8 cellular contexts compared by ENCODE assay signal in genomic region chr17:42182927-42183734, GRCh38. TPM values are rescaled to one million over a fixed set of nuclear protein-coding genes. Genes with fewer than 3 reads are reported as not detected.
DNase-seq lines count a peak whose midpoint lies in the region; ATAC-seq and TF ChIP-seq lines count a peak whose summit lies in the region.

No MANE protein-coding gene starts in this region.

- H3K4me1 Mint-ChIP-seq in memory B cell = peaks cover 33% of the 10 kb centered on the region

- in situ Hi-C loops in astrocyte of the spinal cord (cut with HindIII; ENCODE audit: low sequenced_read_pairs) = no loop called here

- TF ChIP-seq CTCF in A673 (conservative IDR thresholded peaks at IDR 0.05; ENCODE audit: low read depth, low read length) (no peak), HFF-Myc (IDR thresholded peaks at IDR 0.05; ENCODE audit: low read depth, low read length, missing control alignments) (no peak), astrocyte of the spinal cord (IDR thresholded peaks at IDR 0.05; ENCODE audit: low read depth, low read length) (no peak)

- H3K4me3 ChIP-seq in A673 (ENCODE audit: low read depth, low read length, poor library complexity, severe bottlenecking) (peak overlapping the region; percentile 45), HFF-Myc (replicated peaks; ENCODE audit: low read depth, low read length) (peak overlapping the region; percentile 42; the same call in 1 of the 2 replicates), astrocyte of the spinal cord (ENCODE audit: low read depth, low read length) (no peak overlapping the region)

- CTCF ChIA-PET in A673 (lab: Charles Lee) = no interaction called here

- no peaks in the 10 kb centered on the region for H3K27me3 Mint-ChIP-seq in memory B cell

- BruUV-seq in A673 (replicated peaks; lab: Mats Ljungman, UMichigan) = no TSS peak

- ATAC-seq in memory B cell (ENCODE audit: low read depth) = no peak

- H3K27ac ChIP-seq in A673 (ENCODE audit: low read depth, low read length, poor library complexity, severe bottlenecking) = no peak overlapping the region

- POLR2A ChIA-PET in A673 (lab: Charles Lee; ENCODE audit: low non-redundant PET) = no interaction called here

- DNase-seq in A673 (ENCODE audit: low spot score) (peak; percentile 41), HFF-Myc (ENCODE audit: extremely low read depth, low read depth) (peak; percentile 31), astrocyte of the spinal cord (ENCODE audit: low read depth, low spot score) (peak; percentile 12), memory B cell (ENCODE audit: low spot score in 2 of 2) (no peak), posterior cingulate gyrus (no peak), NCI-H1105 (lab: John Stamatoyannopoulos, UW) (no peak), C1 segment of cervical spinal cord (lab: John Stamatoyannopoulos, UW) (no peak), Ammon's horn (ENCODE audit: low spot score) (no peak)

- H3K27me3 ChIP-seq in A673 (replicated peaks; ENCODE audit: insufficient read depth, low read depth, low read length, poor library complexity) = no peaks in the 10 kb centered on the region

- H3K4me3 Mint-ChIP-seq in memory B cell = peak overlapping the region; percentile 93

- peak overlapping the region; percentile 92 for H3K27ac Mint-ChIP-seq in memory B cell

- intact Hi-C loops in A673 (cut with micrococcal nuclease; ENCODE audit: unreplicated experiment) = no loop called here
- intact Hi-C loops in posterior cingulate gyrus (cut with DNase I) = loop anchor here (5.0 kb wide), 2 partner anchors 66 to 94 kb away; partner anchors contain the start of gene STAT5B

- no peaks in the 10 kb centered on the region for H3K36me3 Mint-ChIP-seq in memory B cell

- no peaks in the 10 kb centered on the region for H3K36me3 ChIP-seq in A673 (ENCODE audit: insufficient read depth, low read length, poor library complexity, severe bottlenecking)

- no peaks in the 10 kb centered on the region for H3K9me3 Mint-ChIP-seq in memory B cell

- peaks cover 4% of the 10 kb centered on the region for H3K4me1 ChIP-seq in A673 (ENCODE audit: insufficient read depth, low read length, poor library complexity, severe bottlenecking)

- no peaks in the 10 kb centered on the region for H3K9me3 ChIP-seq in A673 (ENCODE audit: low read depth, low read length, poor library complexity, severe bottlenecking)

RNA-seq across cellular contexts. Expression of gene HCRT, which starts 2.1 kb away (rescaled TPM):
- total RNA-seq in A673 (2021) = not detected in 2 replicates

RNA-seq across cellular contexts. Expression of gene KCNH4, which starts 2.2 kb away (rescaled TPM):
- 0.28 TPM in 1 of 2 replicates, not detected in the other for total RNA-seq in A673 (2021)

RNA-seq across cellular contexts. Expression of gene GHDC, which starts 11.2 kb away (rescaled TPM):
- total RNA-seq in A673 (2021) = 3.7 and 3.9 TPM in 2 replicates

RNA-seq across cellular contexts. Expression of gene RAB5C, which starts 28.3 kb away (rescaled TPM):
- 65.1 and 67.5 TPM in 2 replicates for total RNA-seq in A673 (2021)

Comparison
In these comparisons a context has a peak if more than half of its experiments do, and no peak if none do; other contexts are left out.
1. DNase-seq: peak in A673 (single experiment), HFF-Myc (single experiment) and astrocyte of the spinal cord (single experiment); none in memory B cell (0 of 2), posterior cingulate gyrus (0 of 10), NCI-H1105 (single experiment), C1 segment of cervical spinal cord (0 of 14) and Ammon's horn (single experiment).